Comparison of ENCODE assay signal across 8 cellular contexts in the genomic region with DNA sequence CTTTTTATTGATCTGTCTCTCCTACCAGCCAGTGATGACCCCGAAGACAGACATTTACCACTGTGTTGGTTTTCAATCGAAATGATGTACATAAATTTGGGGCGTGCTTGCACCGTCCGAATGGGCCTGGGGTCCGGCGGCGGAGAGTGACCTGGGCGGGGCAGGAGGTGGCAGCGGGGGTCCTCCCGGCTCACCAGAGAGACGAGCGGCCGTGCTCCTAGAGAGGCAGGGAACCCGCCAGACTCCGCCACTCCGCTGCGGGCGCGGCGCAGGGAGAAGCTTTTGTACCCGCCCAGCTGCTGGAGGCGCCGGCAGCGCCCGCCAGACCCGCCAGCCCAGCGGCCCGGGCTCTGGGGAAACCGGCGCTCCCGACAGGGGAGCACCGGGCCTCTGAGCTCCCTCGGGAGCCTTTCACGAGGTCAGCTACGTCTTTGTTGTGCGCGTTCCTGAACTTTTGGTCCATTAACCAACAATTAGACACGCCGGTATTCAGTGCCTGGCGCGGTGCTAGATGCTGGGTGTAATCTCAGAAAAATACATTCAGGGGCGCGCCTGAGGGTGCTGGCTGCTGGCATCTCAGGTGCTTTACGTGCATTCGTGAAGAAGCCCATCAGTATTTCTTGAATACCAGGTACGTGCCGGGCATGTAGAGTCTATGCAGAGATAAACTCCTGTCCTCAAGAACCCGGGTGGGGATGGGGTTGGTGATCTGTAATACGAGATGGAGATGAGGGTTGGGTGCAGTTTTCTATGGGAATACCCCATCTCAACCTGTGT. TPM values are rescaled to one million over a fixed set of nuclear protein-coding genes. Genes with fewer than 3 reads are reported as not detected.
A peak's percentile ranks its signal among the peaks of the same experiment; 100 is the strongest.
DNase-seq lines count a peak whose midpoint lies in the region; ATAC-seq, FAIRE-seq and TF ChIP-seq lines count a peak whose summit lies in the region.

A gene with protein sequence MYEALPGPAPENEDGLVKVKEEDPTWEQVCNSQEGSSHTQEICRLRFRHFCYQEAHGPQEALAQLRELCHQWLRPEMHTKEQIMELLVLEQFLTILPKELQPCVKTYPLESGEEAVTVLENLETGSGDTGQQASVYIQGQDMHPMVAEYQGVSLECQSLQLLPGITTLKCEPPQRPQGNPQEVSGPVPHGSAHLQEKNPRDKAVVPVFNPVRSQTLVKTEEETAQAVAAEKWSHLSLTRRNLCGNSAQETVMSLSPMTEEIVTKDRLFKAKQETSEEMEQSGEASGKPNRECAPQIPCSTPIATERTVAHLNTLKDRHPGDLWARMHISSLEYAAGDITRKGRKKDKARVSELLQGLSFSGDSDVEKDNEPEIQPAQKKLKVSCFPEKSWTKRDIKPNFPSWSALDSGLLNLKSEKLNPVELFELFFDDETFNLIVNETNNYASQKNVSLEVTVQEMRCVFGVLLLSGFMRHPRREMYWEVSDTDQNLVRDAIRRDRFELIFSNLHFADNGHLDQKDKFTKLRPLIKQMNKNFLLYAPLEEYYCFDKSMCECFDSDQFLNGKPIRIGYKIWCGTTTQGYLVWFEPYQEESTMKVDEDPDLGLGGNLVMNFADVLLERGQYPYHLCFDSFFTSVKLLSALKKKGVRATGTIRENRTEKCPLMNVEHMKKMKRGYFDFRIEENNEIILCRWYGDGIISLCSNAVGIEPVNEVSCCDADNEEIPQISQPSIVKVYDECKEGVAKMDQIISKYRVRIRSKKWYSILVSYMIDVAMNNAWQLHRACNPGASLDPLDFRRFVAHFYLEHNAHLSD (plus strand): TSS at position 285 of the 777 bp plus-strand sequence. CDS start 2,242 bp downstream, outside the sequence.

- peak within 1 kb of the TSS; percentile 83 for H3K4me2 ChIP-seq in BLaER1
- H3K4me2 ChIP-seq in H1 (ENCODE audit: insufficient read depth in 1 of 2, low read depth in 2 of 2, low read length in 2 of 2) = peak within 1 kb of the TSS; percentile 72 to 79

- DNase-seq in GM19238 (ENCODE audit: insufficient read length, low spot score) (peak; percentile 44), NCI-H510A treated with DMSO at 0.1 percent for 48 hours (lab: John Stamatoyannopoulos, UW) (peak; percentile 69), H1 (ENCODE audit: low read depth in 1 of 2, low spot score in 2 of 2) (peak; percentile 50 to 92), lung microvascular endothelial cell (ENCODE audit: low read depth in 2 of 2) (peak; percentile 81 to 86)
- peak; percentile 49 for DNase-seq in activated CD4-positive, alpha-beta memory T cell treated with anti-CD3 and anti-CD28 coated beads, Interleukin-2, amount 10 ng/mL, durations not matched to agents 7 days and 5 days
- peak; percentile 23 to 41 (median 40) for DNase-seq in stimulated activated CD4-positive, alpha-beta T cell treated with anti-CD3 and anti-CD28 coated beads, TNF-alpha, amount 100 ng/mL, for 48 hours (ENCODE audit: low read depth in 3 of 3)

- ATAC-seq in HG03442 (IDR thresholded peaks at IDR 0.05; ENCODE audit: unreplicated experiment) = peak; percentile 87

- H3K27ac Mint-ChIP-seq in activated CD4-positive, alpha-beta memory T cell treated with anti-CD3 and anti-CD28 coated beads, Interleukin-2, amount 10 ng/mL, durations not matched to agents 7 days and 5 days = no peak within 1 kb of the TSS

- H3K4me3 ChIP-seq in BLaER1 (peak within 1 kb of the TSS; percentile 69), H1 (ENCODE audit: extremely low read depth in 1 of 4, insufficient read depth in 2 of 4, low read depth in 3 of 4, low read length in 4 of 4) (peak within 1 kb of the TSS; percentile 61 to 95 (median 82))

- 0 out of 2 replicates have a peak, but pooled peaks cover 3% of the 10 kb centered on the region for H3K79me1 ChIP-seq in H1 (ENCODE audit: low read depth, low read length)

- H3K4me1 ChIP-seq in BLaER1 (0 out of 2 replicates have a peak, but pooled peaks cover 9% of the 10 kb centered on the region), H1 (replicated peaks in 1 of 4; ENCODE audit: control insufficient read depth in 3 of 4, insufficient read depth in 4 of 4, low read length in 3 of 4) (peaks cover 0 to 2% (median 0%) of the 10 kb centered on the region in 4 experiments; a peak in 2 of 7 replicates)

- no peak for FAIRE-seq in H1 (lab: Jason Lieb, UNC)

- peak within 1 kb of the TSS; percentile 72 for H3K4me3 Mint-ChIP-seq in activated CD4-positive, alpha-beta memory T cell treated with anti-CD3 and anti-CD28 coated beads, Interleukin-2, amount 10 ng/mL, durations not matched to agents 7 days and 5 days

- no peaks in the 10 kb centered on the region for H3K23me2 ChIP-seq in H1 (ENCODE audit: low read depth, low read length)

- H3K56ac ChIP-seq in H1 (replicated peaks; ENCODE audit: insufficient read length, low read depth, low read length) = no peak within 1 kb of the TSS

- H3K36me3 ChIP-seq in BLaER1 = peaks cover 33% of the 10 kb centered on the region
- H3K36me3 ChIP-seq in H1 (ENCODE audit: control insufficient read depth in 2 of 4, insufficient read depth in 4 of 4, low read length in 3 of 4) = peaks cover 0 to 26% (median 10%) of the 10 kb centered on the region in 4 experiments; a peak in 7 of 8 replicates

- H3K4ac ChIP-seq in H1 (replicated peaks; ENCODE audit: insufficient read length, low read depth, low read length) = no peak within 1 kb of the TSS

- TF ChIP-seq RAD21 in H1 (IDR thresholded peaks at IDR 0.05 in 1 of 2, conservative IDR thresholded peaks at IDR 0.05 in 1 of 2; ENCODE audit: low read depth in 2 of 2, low read length in 2 of 2) = peak; percentile 9 to 18; a peak in 1 of 4 replicates

- peaks cover 0 to 19% of the 10 kb centered on the region in 2 experiments; a peak in 2 of 4 replicates for H3K79me2 ChIP-seq in H1 (ENCODE audit: control insufficient read depth in 1 of 2, insufficient read depth in 2 of 2, low read length in 2 of 2)

- no peak within 1 kb of the TSS for H4K5ac ChIP-seq in H1 (ENCODE audit: insufficient read length, low read depth, low read length)

- no peak within 1 kb of the TSS for H4K8ac ChIP-seq in H1 (ENCODE audit: extremely low read depth, insufficient read depth, low read length)

- H3K14ac ChIP-seq in H1 (ENCODE audit: insufficient read length) = no peak within 1 kb of the TSS

- no peak within 1 kb of the TSS for H2BK5ac ChIP-seq in H1 (ENCODE audit: low read depth, low read length)

- H3K9ac ChIP-seq in BLaER1 = peak within 1 kb of the TSS; percentile 72
- H3K9ac ChIP-seq in H1 (replicated peaks in 1 of 4; ENCODE audit: extremely low read depth in 1 of 4, low read depth in 3 of 4, low read length in 3 of 4) = peak within 1 kb of the TSS; percentile 50 to 82 (median 67)

- peak within 1 kb of the TSS; percentile 92 for H2AFZ ChIP-seq in H1 (ENCODE audit: low read length)

- H2BK120ac ChIP-seq in H1 (replicated peaks; ENCODE audit: low read depth, low read length) = no peak within 1 kb of the TSS

- H3K27ac ChIP-seq in BLaER1 = peak within 1 kb of the TSS; percentile 16; the same call in 1 of the 2 replicates
- H3K27ac ChIP-seq in H1 (ENCODE audit: low read depth, low read length) = no peak within 1 kb of the TSS

- POLR2A ChIA-PET in activated CD4-positive, alpha-beta memory T cell treated with anti-CD3 and anti-CD28 coated beads, Interleukin-2, amount 10 ng/mL, durations not matched to agents 7 days and 5 days (lab: Charles Lee) = interaction anchor here (0.9 to 1.0 kb wide), 2 partner anchors 29 to 75 kb away, joined by 3 to 5 read pairs; a partner anchor contains a TSS
- POLR2A ChIA-PET in H1 (lab: Charles Lee; ENCODE audit: partially characterized antibody) = interaction anchor here (0.6 to 3.3 kb wide), 8 partner anchors 13 to 391 kb away, joined by 3 to 21 read pairs (median 4); a partner anchor contains a TSS

- CTCF ChIA-PET in activated CD4-positive, alpha-beta memory T cell treated with anti-CD3 and anti-CD28 coated beads, Interleukin-2, amount 10 ng/mL, durations not matched to agents 7 days and 5 days (lab: Charles Lee) = interaction anchor here (1.4 to 1.6 kb wide), 2 partner anchors 29 to 74 kb away, joined by 5 to 6 read pairs; a partner anchor contains a TSS
- CTCF ChIA-PET in H1 (lab: Charles Lee; ENCODE audit: partially characterized antibody) = interaction anchor here (1.2 to 3.3 kb wide), 4 partner anchors 10 to 140 kb away, joined by 3 to 17 read pairs (median 4); a partner anchor contains a TSS

- H3K9me3 Mint-ChIP-seq in activated CD4-positive, alpha-beta memory T cell treated with anti-CD3 and anti-CD28 coated beads, Interleukin-2, amount 10 ng/mL, durations not matched to agents 7 days and 5 days = no peaks in the 10 kb centered on the region

- peak within 1 kb of the TSS; percentile 78; the same call in 1 of the 2 replicates for H3K18ac ChIP-seq in H1 (ENCODE audit: extremely low read depth, low read length)

- H3K23ac ChIP-seq in H1 (ENCODE audit: insufficient read length) = no peak within 1 kb of the TSS

- no peak for TF ChIP-seq CTCF in H1 (IDR thresholded peaks at IDR 0.05; ENCODE audit: control extremely low read depth in 1 of 3, insufficient read depth in 1 of 3, low read depth in 1 of 3, low read length in 3 of 3)

- TF ChIP-seq EP300 in H1 (IDR thresholded peaks at IDR 0.05; ENCODE audit: borderline replicate concordance in 1 of 2, low read depth in 2 of 2, low read length in 2 of 2) = no peak

- no peak within 1 kb of the TSS for H2BK15ac ChIP-seq in H1 (ENCODE audit: low read length)

- peaks cover 5% of the 10 kb centered on the region for H3K27me3 Mint-ChIP-seq in activated CD4-positive, alpha-beta memory T cell treated with anti-CD3 and anti-CD28 coated beads, Interleukin-2, amount 10 ng/mL, durations not matched to agents 7 days and 5 days

- peaks cover 4% of the 10 kb centered on the region; the same call in 1 of the 2 replicates for H3K9me3 ChIP-seq in BLaER1
- H3K9me3 ChIP-seq in H1 (ENCODE audit: insufficient read depth in 2 of 2, low read depth in 1 of 2, low read length in 1 of 2) = no peaks in the 10 kb centered on the region

- peaks cover 34% of the 10 kb centered on the region for H3K27me3 ChIP-seq in BLaER1
- H3K27me3 ChIP-seq in H1 (replicated peaks in 1 of 4; ENCODE audit: control insufficient read depth in 3 of 4, extremely low read depth in 1 of 4, insufficient read depth in 3 of 4, low read length in 3 of 4) = no peaks in the 10 kb centered on the region

- H3K36me3 Mint-ChIP-seq in activated CD4-positive, alpha-beta memory T cell treated with anti-CD3 and anti-CD28 coated beads, Interleukin-2, amount 10 ng/mL, durations not matched to agents 7 days and 5 days (ENCODE audit: low read depth) = peaks cover 18% of the 10 kb centered on the region

- H4K20me1 ChIP-seq in BLaER1 = no peaks in the 10 kb centered on the region
- H4K20me1 ChIP-seq in H1 (replicated peaks in 1 of 2; ENCODE audit: control insufficient read depth in 1 of 2, insufficient read depth in 2 of 2, low read length in 2 of 2) = no peaks in the 10 kb centered on the region

- WGBS in H1 (ENCODE audit: extremely low coverage in 1 of 2, insufficient coverage in 1 of 2, insufficient read length in 1 of 2, insufficient replicate concordance in 2 of 2, low coverage in 1 of 2, low lambda C conversion rate in 2 of 2, missing lambda C conversion rate in 1 of 2), 2 experiments = 1% methylated on average over 50 of the region's 50 CpGs; no CpG with 5 or more reads in 1 of the 2 experiments

- peak; percentile 60 to 83 for TF ChIP-seq POLR2A in H1 (IDR thresholded peaks at IDR 0.05; ENCODE audit: control extremely low read depth in 1 of 2, low read depth in 2 of 2, low read length in 2 of 2)

- peaks cover 13% of the 10 kb centered on the region for H3K4me1 Mint-ChIP-seq in activated CD4-positive, alpha-beta memory T cell treated with anti-CD3 and anti-CD28 coated beads, Interleukin-2, amount 10 ng/mL, durations not matched to agents 7 days and 5 days

- no peak within 1 kb of the TSS for H4K91ac ChIP-seq in H1 (replicated peaks; ENCODE audit: insufficient read length, low read length)

- H2BK20ac ChIP-seq in H1 (ENCODE audit: low read length) = no peak within 1 kb of the TSS

- no peak within 1 kb of the TSS for H2BK12ac ChIP-seq in H1 (ENCODE audit: low read depth, low read length)

- no peak within 1 kb of the TSS for H2AK5ac ChIP-seq in H1 (ENCODE audit: low read depth, low read length)

RNA-seq across cellular contexts. Expression of the gene that starts here (rescaled TPM):
- 1 to 10 TPM; 1.8 to 2.0 TPM for total RNA-seq in activated CD4-positive, alpha-beta memory T cell treated with anti-CD3 and anti-CD28 coated beads, Interleukin-2, amount 10 ng/mL, durations not matched to agents 7 days and 5 days
- total RNA-seq in H1 (2021; fragmentation: NEBNext Ultra II Directional; extraction: Animal tissue kit (Norgen Biotek cat#: 25700)) = 7.6 and 9.2 TPM in 2 replicates
- polyA plus RNA-seq in H1 (2011; rRNA removed) = 2.3 and 2.5 TPM in 2 replicates
- 4.5 TPM for polyA plus RNA-seq in H1 (2011; cell fraction: cytosol; rRNA removed)
- 3.4 TPM for polyA plus RNA-seq in H1 (2011; cell fraction: nucleus; rRNA removed)
- polyA plus RNA-seq in H1 (2012, experiment 1 of 2) = 5.3 to 6.9 TPM (median 5.6 TPM) in 4 replicates
- polyA plus RNA-seq in H1 (2012, experiment 2 of 2) = 0.71 TPM
- 4.5 TPM for polyA plus RNA-seq in H1 (2013, experiment 1 of 2)
- polyA plus RNA-seq in H1 (2013, experiment 2 of 2) = 4.8 TPM
- 6.1 and 6.7 TPM in 2 replicates for polyA minus RNA-seq in H1 (2011; rRNA and poly(A)+ RNA removed)
- 3.2 TPM for polyA minus RNA-seq in H1 (2011; cell fraction: cytosol; rRNA and poly(A)+ RNA removed)
- 5.4 TPM for polyA minus RNA-seq in H1 (2011; cell fraction: nucleus; rRNA and poly(A)+ RNA removed)
- total RNA-seq in lung microvascular endothelial cell = 4.1 and 5.0 TPM in 2 replicates
